In genomic region chr16:31199430-31200041, GRCh38 we compare ENCODE assay signal across 2 cellular contexts.
TF ChIP-seq lines count a peak whose summit lies in the region.

No MANE protein-coding gene starts in this region.

TF ChIP-seq in HEK293, 187 proteins besides CTCF, POLR2A, EP300 and RAD21:
- TF ChIP-seq, protein P1, sequence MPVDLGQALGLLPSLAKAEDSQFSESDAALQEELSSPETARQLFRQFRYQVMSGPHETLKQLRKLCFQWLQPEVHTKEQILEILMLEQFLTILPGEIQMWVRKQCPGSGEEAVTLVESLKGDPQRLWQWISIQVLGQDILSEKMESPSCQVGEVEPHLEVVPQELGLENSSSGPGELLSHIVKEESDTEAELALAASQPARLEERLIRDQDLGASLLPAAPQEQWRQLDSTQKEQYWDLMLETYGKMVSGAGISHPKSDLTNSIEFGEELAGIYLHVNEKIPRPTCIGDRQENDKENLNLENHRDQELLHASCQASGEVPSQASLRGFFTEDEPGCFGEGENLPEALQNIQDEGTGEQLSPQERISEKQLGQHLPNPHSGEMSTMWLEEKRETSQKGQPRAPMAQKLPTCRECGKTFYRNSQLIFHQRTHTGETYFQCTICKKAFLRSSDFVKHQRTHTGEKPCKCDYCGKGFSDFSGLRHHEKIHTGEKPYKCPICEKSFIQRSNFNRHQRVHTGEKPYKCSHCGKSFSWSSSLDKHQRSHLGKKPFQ (tag by site-specific recombination; IDR thresholded peaks at IDR 0.05), result peak; percentile 74; the same call in 1 of the 2 replicates
- TF ChIP-seq ZBTB17 (tag by site-specific recombination; IDR thresholded peaks at IDR 0.05) (peak; percentile 21; the same call in 1 of the 2 replicates), ZNF626 (tag by site-specific recombination; IDR thresholded peaks at IDR 0.05) (no peak), SCRT2 (tag by site-specific recombination; IDR thresholded peaks at IDR 0.05) (peak; percentile 68), ZNF600 (tag by site-specific recombination; IDR thresholded peaks at IDR 0.05) (peak; percentile 46; the same call in 1 of the 2 replicates), KLF1 (tag by site-specific recombination; IDR thresholded peaks at IDR 0.05) (no peak), ZNF239 (tag by site-specific recombination; IDR thresholded peaks at IDR 0.05) (0 out of 2 replicates have a peak, but pooled peaks have one; percentile 11)

TF ChIP-seq in SK-N-SH, 30 proteins besides CTCF, POLR2A, EP300 and RAD21:
- TF ChIP-seq NFIC (IDR thresholded peaks at IDR 0.05; ENCODE audit: borderline replicate concordance) (no peak), CHD2 (IDR thresholded peaks at IDR 0.05; ENCODE audit: low read length, partially characterized antibody) (no peak), YY1 (IDR thresholded peaks at IDR 0.05; ENCODE audit: low read depth) (no peak), MAX (IDR thresholded peaks at IDR 0.05; ENCODE audit: low read depth) (no peak), RFX5 (IDR thresholded peaks at IDR 0.05; ENCODE audit: low read length) (no peak), FOSL2 (IDR thresholded peaks at IDR 0.05; ENCODE audit: borderline replicate concordance, low read depth) (no peak), TCF12 (IDR thresholded peaks at IDR 0.05) (no peak)
TF ChIP-seq in SK-N-SH: peak in this region for 0.
